ENCODE assay signal across 22 cellular contexts in genomic region chr6:142774292-142774691, GRCh38.
DNase-seq lines count a peak whose midpoint lies in the region; ATAC-seq and TF ChIP-seq lines count a peak whose summit lies in the region.
"Had no signal": no experiment of that assay in that cellular context is flagged by ENCODE, and none has a peak within 500 bp of the region (broad histone marks: within the 10 kb centered on the region; RNA-seq: fewer than 3 reads in every experiment).

No MANE protein-coding gene starts in this region.

- H3K4me3 Mint-ChIP-seq in CD8-positive, alpha-beta memory T cell, result peak overlapping the region in 5 of 7 donors; percentile 2 to 78 (median 30)
- peak overlapping the region; percentile 26 for H3K4me3 Mint-ChIP-seq in activated CD4-positive, alpha-beta memory T cell treated with anti-CD3 and anti-CD28 coated beads, Interleukin-2, amount 10 ng/mL, durations not matched to agents 7 days and 5 days
- H3K4me3 Mint-ChIP-seq: activated B cell treated with CpG ODN at 0.5 μM for 24 hours had no signal

- peaks cover 34 to 70% (median 42%) of the 10 kb centered on the region in 3 donors for H3K36me3 Mint-ChIP-seq in CD8-positive, alpha-beta memory T cell
- peaks cover 56% of the 10 kb centered on the region for H3K36me3 Mint-ChIP-seq in activated CD4-positive, alpha-beta memory T cell treated with anti-CD3 and anti-CD28 coated beads, Interleukin-2, amount 10 ng/mL, durations not matched to agents 7 days and 5 days (ENCODE audit: low read depth)

- no peaks in the 10 kb centered on the region for H3K9me3 ChIP-seq in CD8-positive, alpha-beta memory T cell (ENCODE audit: low read length)
- H3K9me3 ChIP-seq in adrenal gland (replicated peaks in 1 of 3) (no peaks in the 10 kb centered on the region), tibial nerve (no peaks in the 10 kb centered on the region)
- H3K9me3 ChIP-seq: BE2C, HAP-1 had no signal

- no peaks in the 10 kb centered on the region for H3K9me3 Mint-ChIP-seq in CD8-positive, alpha-beta memory T cell
- no peaks in the 10 kb centered on the region for H3K9me3 Mint-ChIP-seq in activated CD4-positive, alpha-beta memory T cell treated with anti-CD3 and anti-CD28 coated beads, Interleukin-2, amount 10 ng/mL, durations not matched to agents 7 days and 5 days
- H3K9me3 Mint-ChIP-seq: activated B cell treated with CpG ODN at 0.5 μM for 24 hours had no signal

- H3K4me3 ChIP-seq in CD8-positive, alpha-beta memory T cell (ENCODE audit: low read length), result no peak overlapping the region
- H3K4me3 ChIP-seq in adrenal gland (no peak overlapping the region), tibial nerve (no peak overlapping the region)
- H3K4me3 ChIP-seq: HAP-1, lung had no signal

- peak; percentile 29 for DNase-seq in activated CD4-positive, alpha-beta T cell treated with anti-CD3 and anti-CD28 coated beads for 48 hours
- no peak for DNase-seq in activated CD4-positive, alpha-beta T cell treated with anti-CD3 and anti-CD28 coated beads, Interleukin-2, amount 50 U/mL, for 1 hour
- DNase-seq in CD8-positive, alpha-beta memory T cell, result no peak
- DNase-seq in activated CD4-positive, alpha-beta memory T cell treated with anti-CD3 and anti-CD28 coated beads, Interleukin-2, amount 10 ng/mL, durations not matched to agents 7 days and 5 days, result no peak
- peak in 1 of 2 donors; percentile 17 for DNase-seq in left colon
- no peak for DNase-seq in GM19240 (ENCODE audit: insufficient read length, low spot score)
- no peak for DNase-seq in adrenal gland
- no peak for DNase-seq in tibial nerve (ENCODE audit: low spot score in 2 of 2)
- DNase-seq: activated B cell treated with CpG ODN at 0.5 μM for 24 hours; activated CD8-positive, alpha-beta memory T cell treated with anti-CD3 and anti-CD28 coated beads, Interleukin-2, amount 50 U/mL, for 48 hours; BE2C; foreskin keratinocyte; hippocampal formation; Karpas-422; NCI-H1092 treated with DMSO at 0.1 percent for 48 hours; NCI-H510A treated with DMSO at 0.1 percent for 48 hours; retina; stimulated activated CD4-positive, alpha-beta T cell treated with anti-CD3 and anti-CD28 coated beads, Interleukin-12 subunit alpha, Interleukin-12 subunit beta, amount 100 ng/mL, for 4 hours; stimulated activated CD8-positive, alpha-beta memory T cell treated with anti-CD3 and anti-CD28 coated beads, Interleukin-4, amount 100 ng/mL, for 48 hours; T-helper 9 cell had no signal

- CTCF ChIA-PET in CD8-positive, alpha-beta memory T cell (lab: Charles Lee), result no interaction called here
- CTCF ChIA-PET in activated CD4-positive, alpha-beta memory T cell treated with anti-CD3 and anti-CD28 coated beads, Interleukin-2, amount 10 ng/mL, durations not matched to agents 7 days and 5 days (lab: Charles Lee), result interaction anchor here (1.5 kb wide), 1 partner anchor 49 kb away, joined by 5 read pairs; no protein-coding TSS in a partner anchor

- peaks cover 0 to 3% of the 10 kb centered on the region in 2 donors for H3K27me3 Mint-ChIP-seq in CD8-positive, alpha-beta memory T cell
- H3K27me3 Mint-ChIP-seq in activated CD4-positive, alpha-beta memory T cell treated with anti-CD3 and anti-CD28 coated beads, Interleukin-2, amount 10 ng/mL, durations not matched to agents 7 days and 5 days, result no peaks in the 10 kb centered on the region
- H3K27me3 Mint-ChIP-seq: activated B cell treated with CpG ODN at 0.5 μM for 24 hours had no signal

- peaks cover 24% of the 10 kb centered on the region for H3K4me1 ChIP-seq in CD8-positive, alpha-beta memory T cell (ENCODE audit: insufficient read depth, low read length)
- H3K4me1 ChIP-seq in adrenal gland (replicated peaks in 1 of 2) (no peaks in the 10 kb centered on the region), tibial nerve (no peaks in the 10 kb centered on the region)
- H3K4me1 ChIP-seq: BE2C, foreskin keratinocyte, HAP-1 had no signal

- TF ChIP-seq POLR2A in adrenal gland (IDR thresholded peaks at IDR 0.05), result no peak
- no peak for TF ChIP-seq POLR2A in tibial nerve (IDR thresholded peaks at IDR 0.05)

- WGBS in adrenal gland, 4 donors, result 90 to 95% (median 94%) methylated on average over 9 of the region's 9 CpGs
- WGBS in tibial nerve, 2 donors, result 91 to 94% methylated on average over 9 of the region's 9 CpGs

- TF ChIP-seq CTCF in adrenal gland (IDR thresholded peaks at IDR 0.05) (no peak), tibial nerve (IDR thresholded peaks at IDR 0.05) (no peak)

- ATAC-seq in left colon, result peak; percentile 26
- ATAC-seq: foreskin keratinocyte had no signal

- H3K27ac Mint-ChIP-seq in CD8-positive, alpha-beta memory T cell, result peak overlapping the region in 6 of 8 donors; percentile 27 to 81 (median 77)
- H3K27ac Mint-ChIP-seq in activated CD4-positive, alpha-beta memory T cell treated with anti-CD3 and anti-CD28 coated beads, Interleukin-2, amount 10 ng/mL, durations not matched to agents 7 days and 5 days, result peak overlapping the region; percentile 77
- H3K27ac Mint-ChIP-seq: activated B cell treated with CpG ODN at 0.5 μM for 24 hours had no signal

- no peaks in the 10 kb centered on the region for H3K27me3 ChIP-seq in CD8-positive, alpha-beta memory T cell (ENCODE audit: insufficient read depth, low read length, poor library complexity, severe bottlenecking)
- H3K27me3 ChIP-seq in adrenal gland, result no peaks in the 10 kb centered on the region
- no peaks in the 10 kb centered on the region for H3K27me3 ChIP-seq in tibial nerve
- H3K27me3 ChIP-seq: BE2C, foreskin keratinocyte had no signal

- no peak for TF ChIP-seq EP300 in tibial nerve (IDR thresholded peaks at IDR 0.05)

- intact Hi-C loops in left colon (cut with DNase I, micrococcal nuclease) (no loop called here), adrenal gland (cut with DNase I) (no loop called here)

- H3K36me3 ChIP-seq in CD8-positive, alpha-beta memory T cell (ENCODE audit: insufficient read depth, low read length), result peaks cover 40% of the 10 kb centered on the region
- H3K36me3 ChIP-seq in adrenal gland (replicated peaks in 1 of 2) (peaks cover 0 to 9% of the 10 kb centered on the region in 2 donors), tibial nerve (peaks cover 0 to 48% (median 0%) of the 10 kb centered on the region in 3 donors)
- H3K36me3 ChIP-seq: BE2C, HAP-1 had no signal

- H3K27ac ChIP-seq in CD8-positive, alpha-beta memory T cell (ENCODE audit: low read depth, low read length), result no peak overlapping the region
- H3K27ac ChIP-seq in adrenal gland (no peak overlapping the region), tibial nerve (no peak overlapping the region)
- H3K27ac ChIP-seq: foreskin keratinocyte had no signal

- POLR2A ChIA-PET in CD8-positive, alpha-beta memory T cell (lab: Charles Lee), result interaction anchor here (0.7 to 1.5 kb wide), 2 partner anchors 8 to 29 kb away, joined by 3 to 4 read pairs; no protein-coding TSS in a partner anchor
- POLR2A ChIA-PET in activated CD4-positive, alpha-beta memory T cell treated with anti-CD3 and anti-CD28 coated beads, Interleukin-2, amount 10 ng/mL, durations not matched to agents 7 days and 5 days (lab: Charles Lee), result interaction anchor here (0.7 to 2.5 kb wide), 5 partner anchors 44 to 161 kb away, joined by 3 to 11 read pairs (median 3); no protein-coding TSS in a partner anchor

- H3K4me1 Mint-ChIP-seq in CD8-positive, alpha-beta memory T cell, result peaks cover 31 to 69% (median 47%) of the 10 kb centered on the region in 3 donors
- H3K4me1 Mint-ChIP-seq in activated CD4-positive, alpha-beta memory T cell treated with anti-CD3 and anti-CD28 coated beads, Interleukin-2, amount 10 ng/mL, durations not matched to agents 7 days and 5 days, result peaks cover 36% of the 10 kb centered on the region
- H3K4me1 Mint-ChIP-seq: activated B cell treated with CpG ODN at 0.5 μM for 24 hours had no signal
